In the genomic region with DNA sequence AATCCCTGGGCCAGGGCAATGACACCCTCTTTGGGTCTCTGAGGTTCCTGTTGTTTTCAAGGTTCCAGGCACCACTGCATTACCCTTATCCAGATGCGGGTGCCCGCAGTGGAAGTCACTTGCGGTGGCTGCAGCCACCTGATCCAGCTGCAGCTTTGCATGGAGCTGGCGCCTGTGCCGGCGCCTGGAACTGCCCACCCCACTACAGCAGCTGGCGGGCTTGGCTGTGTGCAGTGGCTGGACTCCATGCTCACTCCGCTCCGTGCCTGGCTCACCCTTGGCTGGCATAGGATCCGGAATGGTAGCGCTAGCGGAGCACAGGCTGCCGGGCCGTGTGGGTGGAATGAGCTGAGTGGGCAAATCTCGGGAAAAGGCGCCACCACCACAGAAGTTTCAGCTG, we compare ENCODE assay signal across 2 cellular contexts.
TF ChIP-seq lines count a peak whose summit lies in the region.

No MANE protein-coding gene starts in this region.

TF ChIP-seq in GM23338, 12 proteins besides CTCF, POLR2A, EP300 and RAD21 (continued from another document):
- TF ChIP-seq ZNF114 (CRISPR knock-in tag; IDR thresholded peaks at IDR 0.05) (no peak), JUNB (IDR thresholded peaks at IDR 0.05; ENCODE audit: unreplicated experiment) (no peak), NANOG (IDR thresholded peaks at IDR 0.05; ENCODE audit: borderline replicate concordance) (no peak)
- TF ChIP-seq, protein P1, sequence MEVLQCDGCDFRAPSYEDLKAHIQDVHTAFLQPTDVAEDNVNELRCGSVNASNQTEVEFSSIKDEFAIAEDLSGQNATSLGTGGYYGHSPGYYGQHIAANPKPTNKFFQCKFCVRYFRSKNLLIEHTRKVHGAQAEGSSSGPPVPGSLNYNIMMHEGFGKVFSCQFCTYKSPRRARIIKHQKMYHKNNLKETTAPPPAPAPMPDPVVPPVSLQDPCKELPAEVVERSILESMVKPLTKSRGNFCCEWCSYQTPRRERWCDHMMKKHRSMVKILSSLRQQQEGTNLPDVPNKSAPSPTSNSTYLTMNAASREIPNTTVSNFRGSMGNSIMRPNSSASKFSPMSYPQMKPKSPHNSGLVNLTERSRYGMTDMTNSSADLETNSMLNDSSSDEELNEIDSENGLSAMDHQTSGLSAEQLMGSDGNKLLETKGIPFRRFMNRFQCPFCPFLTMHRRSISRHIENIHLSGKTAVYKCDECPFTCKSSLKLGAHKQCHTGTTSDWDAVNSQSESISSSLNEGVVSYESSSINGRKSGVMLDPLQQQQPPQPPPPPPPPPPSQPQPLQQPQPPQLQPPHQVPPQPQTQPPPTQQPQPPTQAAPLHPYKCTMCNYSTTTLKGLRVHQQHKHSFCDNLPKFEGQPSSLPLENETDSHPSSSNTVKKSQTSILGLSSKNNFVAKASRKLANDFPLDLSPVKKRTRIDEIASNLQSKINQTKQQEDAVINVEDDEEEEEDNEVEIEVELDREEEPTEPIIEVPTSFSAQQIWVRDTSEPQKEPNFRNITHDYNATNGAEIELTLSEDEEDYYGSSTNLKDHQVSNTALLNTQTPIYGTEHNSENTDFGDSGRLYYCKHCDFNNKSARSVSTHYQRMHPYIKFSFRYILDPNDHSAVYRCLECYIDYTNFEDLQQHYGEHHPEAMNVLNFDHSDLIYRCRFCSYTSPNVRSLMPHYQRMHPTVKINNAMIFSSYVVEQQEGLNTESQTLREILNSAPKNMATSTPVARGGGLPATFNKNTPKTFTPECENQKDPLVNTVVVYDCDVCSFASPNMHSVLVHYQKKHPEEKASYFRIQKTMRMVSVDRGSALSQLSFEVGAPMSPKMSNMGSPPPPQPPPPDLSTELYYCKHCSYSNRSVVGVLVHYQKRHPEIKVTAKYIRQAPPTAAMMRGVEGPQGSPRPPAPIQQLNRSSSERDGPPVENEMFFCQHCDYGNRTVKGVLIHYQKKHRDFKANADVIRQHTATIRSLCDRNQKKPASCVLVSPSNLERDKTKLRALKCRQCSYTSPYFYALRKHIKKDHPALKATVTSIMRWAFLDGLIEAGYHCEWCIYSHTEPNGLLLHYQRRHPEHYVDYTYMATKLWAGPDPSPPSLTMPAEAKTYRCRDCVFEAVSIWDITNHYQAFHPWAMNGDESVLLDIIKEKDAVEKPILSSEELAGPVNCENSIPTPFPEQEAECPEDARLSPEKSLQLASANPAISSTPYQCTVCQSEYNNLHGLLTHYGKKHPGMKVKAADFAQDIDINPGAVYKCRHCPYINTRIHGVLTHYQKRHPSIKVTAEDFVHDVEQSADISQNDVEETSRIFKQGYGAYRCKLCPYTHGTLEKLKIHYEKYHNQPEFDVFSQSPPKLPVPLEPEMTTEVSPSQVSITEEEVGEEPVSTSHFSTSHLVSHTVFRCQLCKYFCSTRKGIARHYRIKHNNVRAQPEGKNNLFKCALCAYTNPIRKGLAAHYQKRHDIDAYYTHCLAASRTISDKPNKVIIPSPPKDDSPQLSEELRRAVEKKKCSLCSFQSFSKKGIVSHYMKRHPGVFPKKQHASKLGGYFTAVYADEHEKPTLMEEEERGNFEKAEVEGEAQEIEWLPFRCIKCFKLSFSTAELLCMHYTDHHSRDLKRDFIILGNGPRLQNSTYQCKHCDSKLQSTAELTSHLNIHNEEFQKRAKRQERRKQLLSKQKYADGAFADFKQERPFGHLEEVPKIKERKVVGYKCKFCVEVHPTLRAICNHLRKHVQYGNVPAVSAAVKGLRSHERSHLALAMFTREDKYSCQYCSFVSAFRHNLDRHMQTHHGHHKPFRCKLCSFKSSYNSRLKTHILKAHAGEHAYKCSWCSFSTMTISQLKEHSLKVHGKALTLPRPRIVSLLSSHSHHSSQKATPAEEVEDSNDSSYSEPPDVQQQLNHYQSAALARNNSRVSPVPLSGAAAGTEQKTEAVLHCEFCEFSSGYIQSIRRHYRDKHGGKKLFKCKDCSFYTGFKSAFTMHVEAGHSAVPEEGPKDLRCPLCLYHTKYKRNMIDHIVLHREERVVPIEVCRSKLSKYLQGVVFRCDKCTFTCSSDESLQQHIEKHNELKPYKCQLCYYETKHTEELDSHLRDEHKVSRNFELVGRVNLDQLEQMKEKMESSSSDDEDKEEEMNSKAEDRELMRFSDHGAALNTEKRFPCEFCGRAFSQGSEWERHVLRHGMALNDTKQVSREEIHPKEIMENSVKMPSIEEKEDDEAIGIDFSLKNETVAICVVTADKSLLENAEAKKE (CRISPR knock-in tag; IDR thresholded peaks at IDR 0.05): no peak

TF ChIP-seq in K562, 482 proteins besides CTCF, POLR2A, EP300 and RAD21:
- TF ChIP-seq SP2 (IDR thresholded peaks at IDR 0.05; ENCODE audit: extremely low read depth, low read depth, low read length, poor library complexity, severe bottlenecking): no peak
- TF ChIP-seq MAFG (tag; conservative IDR thresholded peaks at IDR 0.05): 0 out of 2 replicates have a peak, but pooled peaks have one; percentile 23
